In genomic region chr3:46935168-46935858, GRCh38 we compare ENCODE assay signal across 2 cellular contexts.
TF ChIP-seq lines count a peak whose summit lies in the region.

No MANE protein-coding gene starts in this region.

TF ChIP-seq in IMR-90, 13 proteins besides CTCF, POLR2A, EP300 and RAD21:
- TF ChIP-seq RCOR1 (IDR thresholded peaks at IDR 0.05; ENCODE audit: insufficient replicate concordance, low read length) (peak; percentile 70), FOS (IDR thresholded peaks at IDR 0.05; ENCODE audit: low read depth, low read length) (peak; percentile 99), MAZ (IDR thresholded peaks at IDR 0.05; ENCODE audit: borderline replicate concordance, low read depth, low read length) (peak; percentile 19; the same call in 1 of the 2 replicates), NFE2L2 (IDR thresholded peaks at IDR 0.05; ENCODE audit: low read depth, low read length) (no peak), CEBPB (IDR thresholded peaks at IDR 0.05; ENCODE audit: low read depth, low read length) (no peak), SMC3 (IDR thresholded peaks at IDR 0.05; ENCODE audit: low read depth, low read length) (peak; percentile 44), MXI1 (IDR thresholded peaks at IDR 0.05; ENCODE audit: borderline replicate concordance, low read depth, low read length) (0 out of 2 replicates have a peak, but pooled peaks have one; percentile 21), RFX5 (IDR thresholded peaks at IDR 0.05; ENCODE audit: low read depth, low read length) (no peak), BHLHE40 (IDR thresholded peaks at IDR 0.05; ENCODE audit: low read depth, low read length) (peak; percentile 59; the same call in 1 of the 2 replicates), CHD1 (IDR thresholded peaks at IDR 0.05; ENCODE audit: low read depth, low read length) (0 out of 2 replicates have a peak, but pooled peaks have one; percentile 65)

TF ChIP-seq in GM12878, 131 proteins besides CTCF, POLR2A, EP300 and RAD21:
- TF ChIP-seq USF1 (IDR thresholded peaks at IDR 0.05; ENCODE audit: borderline replicate concordance, extremely low read length, insufficient read depth, low read depth, low read length) (no peak), PML (IDR thresholded peaks at IDR 0.05; ENCODE audit: low read length) (no peak), BCLAF1 (IDR thresholded peaks at IDR 0.05) (no peak), BHLHE40 (IDR thresholded peaks at IDR 0.05; ENCODE audit: borderline replicate concordance in 1 of 2, low read depth in 2 of 2, low read length in 1 of 2) (no peak), TCF3 (IDR thresholded peaks at IDR 0.05; ENCODE audit: borderline replicate concordance, insufficient read depth, low read depth, low read length) (no peak), BMI1 (IDR thresholded peaks at IDR 0.05; ENCODE audit: borderline replicate concordance) (no peak), CREM (IDR thresholded peaks at IDR 0.05; ENCODE audit: low read depth) (no peak), NR2F1 (conservative IDR thresholded peaks at IDR 0.05) (no peak), RELA (IDR thresholded peaks at IDR 0.05; ENCODE audit: borderline replicate concordance, partially characterized antibody) (no peak), BCL3 (IDR thresholded peaks at IDR 0.05; ENCODE audit: borderline replicate concordance, insufficient read depth, low read depth, low read length, poor library complexity, severe bottlenecking) (no peak), MAX (IDR thresholded peaks at IDR 0.05; ENCODE audit: low read depth, low read length) (no peak), FOS (IDR thresholded peaks at IDR 0.05; ENCODE audit: borderline replicate concordance, extremely low read depth, insufficient read length) (no peak), ZNF384 (IDR thresholded peaks at IDR 0.05; ENCODE audit: borderline replicate concordance, low read depth, low read length) (no peak)
- TF ChIP-seq, protein P1, sequence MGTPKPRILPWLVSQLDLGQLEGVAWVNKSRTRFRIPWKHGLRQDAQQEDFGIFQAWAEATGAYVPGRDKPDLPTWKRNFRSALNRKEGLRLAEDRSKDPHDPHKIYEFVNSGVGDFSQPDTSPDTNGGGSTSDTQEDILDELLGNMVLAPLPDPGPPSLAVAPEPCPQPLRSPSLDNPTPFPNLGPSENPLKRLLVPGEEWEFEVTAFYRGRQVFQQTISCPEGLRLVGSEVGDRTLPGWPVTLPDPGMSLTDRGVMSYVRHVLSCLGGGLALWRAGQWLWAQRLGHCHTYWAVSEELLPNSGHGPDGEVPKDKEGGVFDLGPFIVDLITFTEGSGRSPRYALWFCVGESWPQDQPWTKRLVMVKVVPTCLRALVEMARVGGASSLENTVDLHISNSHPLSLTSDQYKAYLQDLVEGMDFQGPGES (IDR thresholded peaks at IDR 0.05): no peak
- TF ChIP-seq, protein P2, sequence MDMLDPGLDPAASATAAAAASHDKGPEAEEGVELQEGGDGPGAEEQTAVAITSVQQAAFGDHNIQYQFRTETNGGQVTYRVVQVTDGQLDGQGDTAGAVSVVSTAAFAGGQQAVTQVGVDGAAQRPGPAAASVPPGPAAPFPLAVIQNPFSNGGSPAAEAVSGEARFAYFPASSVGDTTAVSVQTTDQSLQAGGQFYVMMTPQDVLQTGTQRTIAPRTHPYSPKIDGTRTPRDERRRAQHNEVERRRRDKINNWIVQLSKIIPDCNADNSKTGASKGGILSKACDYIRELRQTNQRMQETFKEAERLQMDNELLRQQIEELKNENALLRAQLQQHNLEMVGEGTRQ (IDR thresholded peaks at IDR 0.05; ENCODE audit: borderline replicate concordance, low read depth, low read length): no peak
- TF ChIP-seq, protein P3, sequence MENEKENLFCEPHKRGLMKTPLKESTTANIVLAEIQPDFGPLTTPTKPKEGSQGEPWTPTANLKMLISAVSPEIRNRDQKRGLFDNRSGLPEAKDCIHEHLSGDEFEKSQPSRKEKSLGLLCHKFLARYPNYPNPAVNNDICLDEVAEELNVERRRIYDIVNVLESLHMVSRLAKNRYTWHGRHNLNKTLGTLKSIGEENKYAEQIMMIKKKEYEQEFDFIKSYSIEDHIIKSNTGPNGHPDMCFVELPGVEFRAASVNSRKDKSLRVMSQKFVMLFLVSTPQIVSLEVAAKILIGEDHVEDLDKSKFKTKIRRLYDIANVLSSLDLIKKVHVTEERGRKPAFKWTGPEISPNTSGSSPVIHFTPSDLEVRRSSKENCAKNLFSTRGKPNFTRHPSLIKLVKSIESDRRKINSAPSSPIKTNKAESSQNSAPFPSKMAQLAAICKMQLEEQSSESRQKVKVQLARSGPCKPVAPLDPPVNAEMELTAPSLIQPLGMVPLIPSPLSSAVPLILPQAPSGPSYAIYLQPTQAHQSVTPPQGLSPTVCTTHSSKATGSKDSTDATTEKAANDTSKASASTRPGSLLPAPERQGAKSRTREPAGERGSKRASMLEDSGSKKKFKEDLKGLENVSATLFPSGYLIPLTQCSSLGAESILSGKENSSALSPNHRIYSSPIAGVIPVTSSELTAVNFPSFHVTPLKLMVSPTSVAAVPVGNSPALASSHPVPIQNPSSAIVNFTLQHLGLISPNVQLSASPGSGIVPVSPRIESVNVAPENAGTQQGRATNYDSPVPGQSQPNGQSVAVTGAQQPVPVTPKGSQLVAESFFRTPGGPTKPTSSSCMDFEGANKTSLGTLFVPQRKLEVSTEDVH (IDR thresholded peaks at IDR 0.05; ENCODE audit: low read depth, partially characterized antibody): no peak
TF ChIP-seq in GM12878: peak in this region for 0.
